ENCODE assay signal across 1 cellular context in the genomic region with DNA sequence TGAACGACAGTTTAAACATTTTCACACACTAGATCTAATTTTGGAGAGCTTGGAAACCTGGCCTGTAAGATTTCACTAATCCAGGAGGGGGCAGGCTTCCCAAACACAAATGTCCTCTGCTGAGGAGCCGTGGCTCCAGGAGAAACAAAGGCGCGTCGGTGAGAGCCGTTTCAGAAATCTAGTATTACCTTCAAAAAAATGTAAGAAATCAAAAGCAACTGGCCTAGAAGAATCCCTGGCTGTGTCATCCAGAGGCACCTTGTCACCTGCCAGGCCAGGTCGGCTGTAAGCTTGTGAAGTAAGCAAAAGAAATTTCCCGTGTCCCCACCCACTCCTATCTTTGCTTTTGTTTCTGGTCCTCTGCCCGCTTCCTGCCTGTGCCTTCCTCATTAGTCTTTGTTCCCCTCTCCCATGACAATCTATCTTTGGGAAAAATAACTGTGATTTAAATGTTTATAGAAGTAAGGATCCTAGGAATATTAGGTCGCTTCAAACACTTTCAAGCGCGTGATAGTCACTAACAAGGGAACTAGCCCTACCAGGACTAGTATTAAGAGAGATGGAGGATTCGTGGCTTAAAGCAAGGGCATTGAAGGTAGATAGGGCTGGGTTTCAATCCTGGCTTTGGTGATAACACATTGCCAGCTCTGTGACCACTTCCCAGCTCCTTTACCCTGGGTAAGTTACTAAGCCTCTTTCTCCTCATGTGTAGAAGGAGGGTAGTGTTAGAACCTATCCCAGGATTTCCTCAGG.
TF ChIP-seq lines count a peak whose summit lies in the region.

No MANE protein-coding gene starts in this region.

TF ChIP-seq in HepG2, 621 proteins besides CTCF, POLR2A, EP300 and RAD21 (continued from another document and continues in another):
- TF ChIP-seq ARID2 (CRISPR knock-in tag; IDR thresholded peaks at IDR 0.05; ENCODE audit: borderline replicate concordance) (no peak), HES4 (CRISPR knock-in tag; IDR thresholded peaks at IDR 0.05; ENCODE audit: borderline replicate concordance) (no peak), STAG1 (CRISPR knock-in tag; IDR thresholded peaks at IDR 0.05) (peak; percentile 98), CCDC6 (CRISPR knock-in tag; IDR thresholded peaks at IDR 0.05) (no peak), ZNF17 (CRISPR knock-in tag; IDR thresholded peaks at IDR 0.05) (no peak), POLR2AphosphoS2 (IDR thresholded peaks at IDR 0.05; ENCODE audit: low read depth, low read length) (no peak), KLF16 (CRISPR knock-in tag; IDR thresholded peaks at IDR 0.05) (peak in 1 of 2 experiments; percentile 63; a peak in 1 of 4 replicates), FOXO1 (CRISPR knock-in tag; IDR thresholded peaks at IDR 0.05) (no peak), FIP1L1 (IDR thresholded peaks at IDR 0.05; ENCODE audit: borderline replicate concordance, insufficient read depth, low read depth, low read length) (no peak), ETS1 (CRISPR knock-in tag; IDR thresholded peaks at IDR 0.05) (no peak), FOXJ3 (CRISPR knock-in tag; IDR thresholded peaks at IDR 0.05; ENCODE audit: borderline replicate concordance) (peak; percentile 56), SP2 (CRISPR knock-in tag; IDR thresholded peaks at IDR 0.05) (no peak), U2AF2 (IDR thresholded peaks at IDR 0.05; ENCODE audit: low read depth, low read length) (no peak), ZNF550 (CRISPR knock-in tag; IDR thresholded peaks at IDR 0.05; ENCODE audit: borderline replicate concordance) (no peak), RFXANK (CRISPR knock-in tag; IDR thresholded peaks at IDR 0.05) (no peak), ZNF24 (IDR thresholded peaks at IDR 0.05) (no peak), PHF20 (CRISPR knock-in tag; IDR thresholded peaks at IDR 0.05) (no peak), SMAD3 (CRISPR knock-in tag; IDR thresholded peaks at IDR 0.05) (peak; percentile 38; the same call in 1 of the 2 replicates), ZGPAT (CRISPR knock-in tag; IDR thresholded peaks at IDR 0.05) (0 out of 2 replicates have a peak, but pooled peaks have one; percentile 29), ZNF724P (CRISPR knock-in tag; IDR thresholded peaks at IDR 0.05; ENCODE audit: borderline replicate concordance) (no peak), ZNF615 (CRISPR knock-in tag; IDR thresholded peaks at IDR 0.05; ENCODE audit: borderline replicate concordance) (no peak), HNRNPK (IDR thresholded peaks at IDR 0.05; ENCODE audit: low read depth, low read length, poor library complexity, severe bottlenecking) (no peak), NR1H2 (CRISPR knock-in tag; IDR thresholded peaks at IDR 0.05; ENCODE audit: borderline replicate concordance, low read depth) (no peak), ATM (IDR thresholded peaks at IDR 0.05; ENCODE audit: borderline replicate concordance) (no peak), RFX1 (IDR thresholded peaks at IDR 0.05) (no peak), ZNF572 (CRISPR knock-in tag; IDR thresholded peaks at IDR 0.05) (no peak), TOE1 (CRISPR knock-in tag; IDR thresholded peaks at IDR 0.05) (no peak), MEIS1 (CRISPR knock-in tag; IDR thresholded peaks at IDR 0.05; ENCODE audit: borderline replicate concordance) (0 out of 2 replicates have a peak, but pooled peaks have one; percentile 32), IRF2 (CRISPR knock-in tag; IDR thresholded peaks at IDR 0.05) (0 out of 2 replicates have a peak, but pooled peaks have one; percentile 27), NAIF1 (CRISPR knock-in tag; IDR thresholded peaks at IDR 0.05; ENCODE audit: borderline replicate concordance) (no peak), ATAD3A (CRISPR knock-in tag; IDR thresholded peaks at IDR 0.05) (no peak), ZNF558 (CRISPR knock-in tag; IDR thresholded peaks at IDR 0.05; ENCODE audit: borderline replicate concordance) (no peak), ZNF513 (CRISPR knock-in tag; conservative IDR thresholded peaks at IDR 0.05) (no peak), ZNF691 (CRISPR knock-in tag; IDR thresholded peaks at IDR 0.05; ENCODE audit: borderline replicate concordance, low read depth) (no peak), ZNF318 (CRISPR knock-in tag; IDR thresholded peaks at IDR 0.05) (no peak), ZBTB3 (CRISPR knock-in tag; IDR thresholded peaks at IDR 0.05; ENCODE audit: borderline replicate concordance, low read depth) (no peak), SRF (IDR thresholded peaks at IDR 0.05; ENCODE audit: low read depth, low read length) (no peak), CHD2 (IDR thresholded peaks at IDR 0.05; ENCODE audit: low read depth, low read length) (no peak), KLF9 (CRISPR knock-in tag; IDR thresholded peaks at IDR 0.05; ENCODE audit: low read depth) (no peak), ZNF557 (CRISPR knock-in tag; IDR thresholded peaks at IDR 0.05) (no peak), ZNF282 (IDR thresholded peaks at IDR 0.05; ENCODE audit: partially characterized antibody) (no peak), ZNF747 (CRISPR knock-in tag; IDR thresholded peaks at IDR 0.05; ENCODE audit: borderline replicate concordance) (no peak), ZNF432 (CRISPR knock-in tag; IDR thresholded peaks at IDR 0.05; ENCODE audit: borderline replicate concordance) (no peak), SNAPC2 (CRISPR knock-in tag; IDR thresholded peaks at IDR 0.05) (peak; percentile 73; the same call in 1 of the 2 replicates), ZNF136 (CRISPR knock-in tag; IDR thresholded peaks at IDR 0.05; ENCODE audit: low read depth) (no peak)
- TF ChIP-seq, protein P1, sequence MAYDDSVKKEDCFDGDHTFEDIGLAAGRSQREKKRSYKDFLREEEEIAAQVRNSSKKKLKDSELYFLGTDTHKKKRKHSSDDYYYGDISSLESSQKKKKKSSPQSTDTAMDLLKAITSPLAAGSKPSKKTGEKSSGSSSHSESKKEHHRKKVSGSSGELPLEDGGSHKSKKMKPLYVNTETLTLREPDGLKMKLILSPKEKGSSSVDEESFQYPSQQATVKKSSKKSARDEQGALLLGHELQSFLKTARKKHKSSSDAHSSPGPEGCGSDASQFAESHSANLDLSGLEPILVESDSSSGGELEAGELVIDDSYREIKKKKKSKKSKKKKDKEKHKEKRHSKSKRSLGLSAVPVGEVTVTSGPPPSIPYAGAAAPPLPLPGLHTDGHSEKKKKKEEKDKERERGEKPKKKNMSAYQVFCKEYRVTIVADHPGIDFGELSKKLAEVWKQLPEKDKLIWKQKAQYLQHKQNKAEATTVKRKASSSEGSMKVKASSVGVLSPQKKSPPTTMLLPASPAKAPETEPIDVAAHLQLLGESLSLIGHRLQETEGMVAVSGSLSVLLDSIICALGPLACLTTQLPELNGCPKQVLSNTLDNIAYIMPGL (CRISPR knock-in tag; IDR thresholded peaks at IDR 0.05; ENCODE audit: borderline replicate concordance in 1 of 2, low read depth in 1 of 2), result peak; percentile 41 to 75; a peak in 1 of 4 replicates
- TF ChIP-seq, protein P2, sequence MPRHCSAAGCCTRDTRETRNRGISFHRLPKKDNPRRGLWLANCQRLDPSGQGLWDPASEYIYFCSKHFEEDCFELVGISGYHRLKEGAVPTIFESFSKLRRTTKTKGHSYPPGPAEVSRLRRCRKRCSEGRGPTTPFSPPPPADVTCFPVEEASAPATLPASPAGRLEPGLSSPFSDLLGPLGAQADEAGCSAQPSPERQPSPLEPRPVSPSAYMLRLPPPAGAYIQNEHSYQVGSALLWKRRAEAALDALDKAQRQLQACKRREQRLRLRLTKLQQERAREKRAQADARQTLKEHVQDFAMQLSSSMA (CRISPR knock-in tag; IDR thresholded peaks at IDR 0.05), result no peak
- TF ChIP-seq, protein P3, sequence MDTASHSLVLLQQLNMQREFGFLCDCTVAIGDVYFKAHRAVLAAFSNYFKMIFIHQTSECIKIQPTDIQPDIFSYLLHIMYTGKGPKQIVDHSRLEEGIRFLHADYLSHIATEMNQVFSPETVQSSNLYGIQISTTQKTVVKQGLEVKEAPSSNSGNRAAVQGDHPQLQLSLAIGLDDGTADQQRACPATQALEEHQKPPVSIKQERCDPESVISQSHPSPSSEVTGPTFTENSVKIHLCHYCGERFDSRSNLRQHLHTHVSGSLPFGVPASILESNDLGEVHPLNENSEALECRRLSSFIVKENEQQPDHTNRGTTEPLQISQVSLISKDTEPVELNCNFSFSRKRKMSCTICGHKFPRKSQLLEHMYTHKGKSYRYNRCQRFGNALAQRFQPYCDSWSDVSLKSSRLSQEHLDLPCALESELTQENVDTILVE (CRISPR knock-in tag; IDR thresholded peaks at IDR 0.05), result peak; percentile 55; the same call in 1 of the 2 replicates
